Comparison of ENCODE assay signal across 20 cellular contexts in the genomic region with DNA sequence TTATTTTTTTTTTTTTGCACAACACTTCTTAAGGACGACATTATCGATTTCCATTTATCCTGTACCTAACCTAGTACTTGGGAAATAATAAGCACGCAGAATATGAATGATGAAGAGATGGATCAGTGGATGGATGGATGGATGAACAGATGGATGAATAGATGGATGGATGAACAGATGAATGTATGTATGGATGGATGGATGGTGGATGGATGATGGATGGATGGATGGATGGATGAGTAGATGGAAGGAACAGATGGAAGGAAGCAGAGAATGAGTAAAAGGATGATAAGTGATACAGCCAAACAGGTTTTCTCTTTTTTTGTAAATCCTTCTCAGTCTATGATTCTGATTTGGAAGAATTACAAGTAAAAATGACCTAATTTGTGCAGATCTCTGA.
"Had no signal": no experiment of that assay in that cellular context is flagged by ENCODE, and none has a peak within 500 bp of the region (broad histone marks: within the 10 kb centered on the region; RNA-seq: fewer than 3 reads in every experiment).

No MANE protein-coding gene starts in this region.

- FAIRE-seq: keratinocyte had no signal

- H3K27ac Mint-ChIP-seq: dendritic cell treated with granulocyte-macrophage colony-stimulating factor and Interleukin-4, amounts not matched to agents 40 ng/mL and 50 ng/mL, for 4 days; mesothelial cell of epicardium; naive B cell had no signal

- H3K9me3 ChIP-seq: colonic mucosa, esophagus squamous epithelium, gastrocnemius medialis, left lung, lower lobe of right lung, mucosa of descending colon had no signal

- H3K27me3 ChIP-seq: colonic mucosa, gastrocnemius medialis, heart right ventricle, left lung had no signal

- H3K4me1 ChIP-seq: colonic mucosa had no signal

- ATAC-seq: gastrocnemius medialis, heart right ventricle, left cardiac atrium, left lung, left ventricle myocardium superior, lower lobe of right lung, mucosa of descending colon had no signal

- H3K27ac ChIP-seq: colonic mucosa, esophagus squamous epithelium, heart right ventricle, left lung, lower lobe of right lung had no signal

- H3K4me3 ChIP-seq: colonic mucosa, esophagus squamous epithelium, gastrocnemius medialis, heart right ventricle, left lung, lower lobe of right lung, mucosa of descending colon had no signal

- H3K36me3 ChIP-seq: colonic mucosa, esophagus squamous epithelium, gastrocnemius medialis, left lung, lower lobe of right lung had no signal

- DNase-seq: colonic mucosa; cortex of kidney; effector memory CD4-positive, alpha-beta T cell; esophagus squamous epithelium; foreskin fibroblast; foreskin melanocyte; gastrocnemius medialis; glutamatergic neuron; heart right ventricle; hippocampal formation; left cardiac atrium; left lung; left ventricle myocardium superior; lower lobe of right lung; mesenchymal stem cell; mucosa of descending colon; naive B cell had no signal

- H3K4me3 Mint-ChIP-seq: dendritic cell treated with granulocyte-macrophage colony-stimulating factor and Interleukin-4, amounts not matched to agents 40 ng/mL and 50 ng/mL, for 4 days had no signal
